Comparison of ENCODE assay signal across 26 cellular contexts in genomic region chrX:100747090-100747489, GRCh38. TPM values are rescaled to one million over a fixed set of nuclear protein-coding genes. Genes with fewer than 3 reads are reported as not detected.
DNase-seq lines count a peak whose midpoint lies in the region; ATAC-seq and TF ChIP-seq lines count a peak whose summit lies in the region.
"Had no signal": no experiment of that assay in that cellular context is flagged by ENCODE, and none has a peak within 500 bp of the region (broad histone marks: within the 10 kb centered on the region; RNA-seq: fewer than 3 reads in every experiment).

No MANE protein-coding gene starts in this region.

- H3K9me2 ChIP-seq in hepatocyte (replicated peaks; ENCODE audit: insufficient read depth), result no peaks in the 10 kb centered on the region

- ATAC-seq in T-helper 17 cell (no peak), gastrocnemius medialis (no peak)
- no peak for ATAC-seq in naive thymus-derived CD4-positive, alpha-beta T cell
- ATAC-seq: activated CD4-positive, alpha-beta T cell treated with anti-CD3 and anti-CD28 coated beads for 36 hours; activated CD8-positive, alpha-beta T cell treated with anti-CD3 and anti-CD28 coated beads, Interleukin-2, amount 10 ng/mL, durations not matched to agents 7 days and 5 days had no signal

- H3K9me3 Mint-ChIP-seq in naive thymus-derived CD4-positive, alpha-beta T cell, result no peaks in the 10 kb centered on the region
- H3K9me3 Mint-ChIP-seq: IgD-negative memory B cell; neural progenitor cell; stimulated activated naive CD8-positive, alpha-beta T cell treated with anti-CD3 and anti-CD28 coated beads, Interleukin-15, Interleukin-2, amounts not matched to agents 100 ng/mL and 50 ng/mL, for 24 hours had no signal

- H4K20me1 ChIP-seq in hepatocyte (ENCODE audit: insufficient read depth, poor library complexity, severe bottlenecking), result no peaks in the 10 kb centered on the region
- H4K20me1 ChIP-seq: BLaER1 treated with 17β-estradiol and CSF1 and Interleukin-3, amounts not matched to agents 10 nM and 100 nM had no signal

- H2AFZ ChIP-seq in hepatocyte, result no peak overlapping the region
- H2AFZ ChIP-seq: neural progenitor cell had no signal

- CTCF ChIA-PET in naive thymus-derived CD4-positive, alpha-beta T cell (lab: Charles Lee), result no interaction called here

- H3K27me3 ChIP-seq in hepatocyte, result no peaks in the 10 kb centered on the region
- H3K27me3 ChIP-seq in gastrocnemius medialis, result peaks cover 0 to 5% (median 0%) of the 10 kb centered on the region in 3 donors
- H3K27me3 ChIP-seq in naive thymus-derived CD4-positive, alpha-beta T cell (ENCODE audit: control insufficient read depth in 2 of 2, insufficient read depth in 2 of 2, low read length in 2 of 2), result no peaks in the 10 kb centered on the region
- H3K27me3 ChIP-seq: neural progenitor cell, tibial artery had no signal

- H3K4me1 Mint-ChIP-seq in T-helper 17 cell, result no peaks in the 10 kb centered on the region
- no peaks in the 10 kb centered on the region for H3K4me1 Mint-ChIP-seq in naive thymus-derived CD4-positive, alpha-beta T cell
- H3K4me1 Mint-ChIP-seq: activated CD4-positive, alpha-beta T cell treated with anti-CD3 and anti-CD28 coated beads for 36 hours; IgD-negative memory B cell had no signal

- no peak overlapping the region for H3K4me3 ChIP-seq in hepatocyte
- H3K4me3 ChIP-seq in gastrocnemius medialis, result no peak overlapping the region
- no peak overlapping the region for H3K4me3 ChIP-seq in naive thymus-derived CD4-positive, alpha-beta T cell (ENCODE audit: low read length)
- H3K4me3 ChIP-seq: BLaER1 treated with 17β-estradiol and CSF1 and Interleukin-3, amounts not matched to agents 10 nM and 100 nM; HAP-1; neural progenitor cell; tibial artery had no signal

- H3K36me3 Mint-ChIP-seq in T-helper 17 cell (ENCODE audit: low read depth), result no peaks in the 10 kb centered on the region
- H3K36me3 Mint-ChIP-seq in naive thymus-derived CD4-positive, alpha-beta T cell, result no peaks in the 10 kb centered on the region
- H3K36me3 Mint-ChIP-seq: IgD-negative memory B cell, neural progenitor cell had no signal

- POLR2A ChIA-PET in naive thymus-derived CD4-positive, alpha-beta T cell (lab: Charles Lee), result no interaction called here

- no peaks in the 10 kb centered on the region for H3K9me3 ChIP-seq in T-helper 17 cell (ENCODE audit: control insufficient read depth, low read length, poor library complexity, severe bottlenecking)
- no peaks in the 10 kb centered on the region for H3K9me3 ChIP-seq in hepatocyte (ENCODE audit: low read depth)
- H3K9me3 ChIP-seq in gastrocnemius medialis, result no peaks in the 10 kb centered on the region
- no peaks in the 10 kb centered on the region for H3K9me3 ChIP-seq in naive thymus-derived CD4-positive, alpha-beta T cell (ENCODE audit: control insufficient read depth in 2 of 3, low read length in 3 of 3)
- H3K9me3 ChIP-seq: BLaER1 treated with 17β-estradiol and CSF1 and Interleukin-3, amounts not matched to agents 10 nM and 100 nM; HAP-1; tibial artery had no signal

- H3K36me3 ChIP-seq in hepatocyte (replicated peaks; ENCODE audit: insufficient read depth, low read depth), result no peaks in the 10 kb centered on the region
- H3K36me3 ChIP-seq in gastrocnemius medialis, result no peaks in the 10 kb centered on the region
- H3K36me3 ChIP-seq in naive thymus-derived CD4-positive, alpha-beta T cell (ENCODE audit: control insufficient read depth in 2 of 3, insufficient read depth in 3 of 3, low read length in 3 of 3), result no peaks in the 10 kb centered on the region
- H3K36me3 ChIP-seq: BLaER1 treated with 17β-estradiol and CSF1 and Interleukin-3, amounts not matched to agents 10 nM and 100 nM; HAP-1; neural progenitor cell; tibial artery had no signal

- H3K27me3 Mint-ChIP-seq in T-helper 17 cell, result peaks cover 34% of the 10 kb centered on the region
- peaks cover 2 to 32% (median 15%) of the 10 kb centered on the region in 5 donors for H3K27me3 Mint-ChIP-seq in naive thymus-derived CD4-positive, alpha-beta T cell
- H3K27me3 Mint-ChIP-seq: progenitor cell of endocrine pancreas had no signal

- H3K27ac Mint-ChIP-seq in T-helper 17 cell, result peak overlapping the region; percentile 77
- no peak overlapping the region for H3K27ac Mint-ChIP-seq in naive thymus-derived CD4-positive, alpha-beta T cell
- H3K27ac Mint-ChIP-seq: activated CD4-positive, alpha-beta T cell treated with anti-CD3 and anti-CD28 coated beads for 36 hours; activated CD8-positive, alpha-beta T cell treated with anti-CD3 and anti-CD28 coated beads, Interleukin-2, amount 10 ng/mL, durations not matched to agents 7 days and 5 days; IgD-negative memory B cell; progenitor cell of endocrine pancreas; stimulated activated naive CD8-positive, alpha-beta T cell treated with anti-CD3 and anti-CD28 coated beads, Interleukin-15, Interleukin-2, amounts not matched to agents 100 ng/mL and 50 ng/mL, for 24 hours had no signal

- no peak for TF ChIP-seq POLR2A in gastrocnemius medialis (IDR thresholded peaks at IDR 0.05)

- DNase-seq in ELR (ENCODE audit: low read depth) (peak; percentile 13), T-helper 17 cell (no peak), hepatocyte (ENCODE audit: low spot score) (no peak), gastrocnemius medialis (no peak), glomerular visceral epithelial cell (ENCODE audit: extremely low spot score) (no peak), C1 segment of cervical spinal cord (lab: John Stamatoyannopoulos, UW) (no peak)
- DNase-seq in naive thymus-derived CD4-positive, alpha-beta T cell, result no peak
- DNase-seq: activated CD4-positive, alpha-beta T cell treated with anti-CD3 and anti-CD28 coated beads for 36 hours; activated CD8-positive, alpha-beta T cell treated with anti-CD3 and anti-CD28 coated beads, Interleukin-2, amount 10 ng/mL, durations not matched to agents 7 days and 5 days; activated effector memory CD4-positive, alpha-beta T cell treated with Interleukin-2 at 50 U/mL for 16 hours; activated T-cell treated with anti-CD3 and anti-CD28 coated beads for 4 hours; central memory CD4-positive, alpha-beta T cell; COR-L47; GF-D8; kidney glomerular epithelial cell; NCI-H1092 treated with DMSO at 0.1 percent for 48 hours; NCI-H1930; small intestine; T-helper 1 cell; tibial artery had no signal

- in situ Hi-C loops in gastrocnemius medialis (cut with MboI; ENCODE audit: low sequenced_read_pairs in 4 of 4), result no loop called here

- 59% methylated on average over 3 of the region's 3 CpGs for WGBS in hepatocyte (ENCODE audit: low lambda C conversion rate, missing lambda C conversion rate)

- H3K4me1 ChIP-seq in hepatocyte (ENCODE audit: insufficient read depth) (no peaks in the 10 kb centered on the region), gastrocnemius medialis (no peaks in the 10 kb centered on the region)
- no peaks in the 10 kb centered on the region for H3K4me1 ChIP-seq in naive thymus-derived CD4-positive, alpha-beta T cell (ENCODE audit: control insufficient read depth in 2 of 2, insufficient read depth in 2 of 2, low read length in 2 of 2)
- H3K4me1 ChIP-seq: tibial artery had no signal

- H3K4me3 Mint-ChIP-seq in T-helper 17 cell, result no peak overlapping the region
- H3K4me3 Mint-ChIP-seq in naive thymus-derived CD4-positive, alpha-beta T cell, result no peak overlapping the region
- H3K4me3 Mint-ChIP-seq: activated CD4-positive, alpha-beta T cell treated with anti-CD3 and anti-CD28 coated beads for 36 hours; activated CD8-positive, alpha-beta T cell treated with anti-CD3 and anti-CD28 coated beads, Interleukin-2, amount 10 ng/mL, durations not matched to agents 7 days and 5 days; IgD-negative memory B cell; neural progenitor cell; stimulated activated naive CD8-positive, alpha-beta T cell treated with anti-CD3 and anti-CD28 coated beads, Interleukin-15, Interleukin-2, amounts not matched to agents 100 ng/mL and 50 ng/mL, for 24 hours had no signal

- no peak for TF ChIP-seq CTCF in hepatocyte (IDR thresholded peaks at IDR 0.05; ENCODE audit: poor library complexity)
- no peak for TF ChIP-seq CTCF in gastrocnemius medialis (IDR thresholded peaks at IDR 0.05 in 4 of 5, conservative IDR thresholded peaks at IDR 0.05 in 1 of 5)

- H3K79me2 ChIP-seq in hepatocyte, result no peaks in the 10 kb centered on the region

- H3K27ac ChIP-seq in hepatocyte (peak overlapping the region; percentile 20), gastrocnemius medialis (peak overlapping the region; percentile 6 to 58 (median 33))
- H3K27ac ChIP-seq in naive thymus-derived CD4-positive, alpha-beta T cell (ENCODE audit: low read depth, low read length), result no peak overlapping the region
- H3K27ac ChIP-seq: BLaER1 treated with 17β-estradiol and CSF1 and Interleukin-3, amounts not matched to agents 10 nM and 100 nM; neural progenitor cell; tibial artery had no signal

- no peak overlapping the region for H3K4me2 ChIP-seq in hepatocyte
- H3K4me2 ChIP-seq: neural progenitor cell had no signal

- intact Hi-C loops in gastrocnemius medialis (cut with DNase I; ENCODE audit: low total_unique reads), result no loop called here
- intact Hi-C loops in naive thymus-derived CD4-positive, alpha-beta T cell (cut with micrococcal nuclease), result no loop called here

RNA-seq across cellular contexts. Expression of gene SYTL4, which starts 15.2 kb away (rescaled TPM):
- total RNA-seq in T-helper 17 cell (1 to 10 TPM in 1 of 2 donors, under 1 TPM in 1; 0.20 to 8.2 TPM), hepatocyte (1.2 and 2.4 TPM in 2 replicates), gastrocnemius medialis (1 to 10 TPM; 2.5 to 4.0 (median 3.1) TPM)
- 2.6 and 3.4 TPM in 2 replicates for polyA plus RNA-seq in hepatocyte
- under 1 TPM in 1 of 5 experiments, not detected in 4; 0.39 TPM for total RNA-seq in naive thymus-derived CD4-positive, alpha-beta T cell
- polyA plus RNA-seq in naive thymus-derived CD4-positive, alpha-beta T cell, result not detected
- total RNA-seq: activated CD4-positive, alpha-beta T cell treated with anti-CD3 and anti-CD28 coated beads for 36 hours; activated CD8-positive, alpha-beta T cell treated with anti-CD3 and anti-CD28 coated beads, Interleukin-2, amount 10 ng/mL, durations not matched to agents 7 days and 5 days had no signal
